ENCODE assay signal across 30 cellular contexts in the genomic region with DNA sequence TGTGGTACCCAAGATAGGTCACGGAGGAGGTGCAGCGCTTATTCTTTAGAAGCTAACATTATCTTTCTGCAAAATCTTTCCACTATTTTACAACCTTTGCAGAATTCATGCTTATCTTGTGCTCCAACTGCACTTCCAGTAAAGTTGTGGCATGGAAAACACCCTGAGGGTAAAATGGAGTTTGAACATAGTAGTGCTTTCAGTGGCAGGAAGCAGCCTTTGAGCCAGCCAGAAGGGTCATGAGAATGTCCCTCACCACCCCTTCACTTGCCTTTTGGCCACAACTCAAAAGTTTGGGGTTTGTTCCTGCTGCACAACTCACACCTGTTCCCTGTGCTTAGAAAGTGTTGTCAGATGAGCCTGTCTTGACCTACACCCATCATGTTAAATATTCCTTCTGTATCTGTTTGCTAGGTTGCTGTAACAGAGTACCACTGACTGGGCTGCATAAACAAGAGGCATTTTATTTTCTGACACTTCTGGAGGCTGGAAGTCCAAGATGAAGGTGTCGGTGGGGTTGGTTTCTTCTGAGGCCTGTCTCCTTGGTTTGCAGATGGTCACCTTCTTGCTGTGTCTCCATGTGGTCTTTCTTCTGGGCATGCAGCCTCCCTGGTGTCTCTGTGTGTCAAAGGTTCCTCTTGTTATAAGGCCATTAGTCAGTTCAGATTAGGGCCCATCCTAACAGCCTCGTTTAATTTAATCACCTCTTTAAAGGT.
DNase-seq lines count a peak whose midpoint lies in the region; ATAC-seq and TF ChIP-seq lines count a peak whose summit lies in the region.
"Had no signal": no experiment of that assay in that cellular context is flagged by ENCODE, and none has a peak within 500 bp of the region (broad histone marks: within the 10 kb centered on the region; RNA-seq: fewer than 3 reads in every experiment).

No MANE protein-coding gene starts in this region.

- no peaks in the 10 kb centered on the region; the same call in 1 of the 2 replicates for H3K9me3 Mint-ChIP-seq in WTC11
- no peaks in the 10 kb centered on the region for H3K9me3 Mint-ChIP-seq in activated naive CD4-positive, alpha-beta T cell treated with anti-CD3 and anti-CD28 coated beads for 36 hours
- H3K9me3 Mint-ChIP-seq: CD8-positive, alpha-beta memory T cell; GM23338 had no signal

- intact Hi-C loops in left ventricle myocardium superior (cut with micrococcal nuclease): no loop called here
- intact Hi-C loops in heart right ventricle (cut with DNase I): no loop called here
- intact Hi-C loops in activated naive CD4-positive, alpha-beta T cell treated with anti-CD3 and anti-CD28 coated beads for 36 hours (cut with micrococcal nuclease): no loop called here

- H3K4me1 Mint-ChIP-seq in WTC11: peaks cover 2% of the 10 kb centered on the region; the same call in 1 of the 2 replicates
- no peaks in the 10 kb centered on the region for H3K4me1 Mint-ChIP-seq in activated naive CD4-positive, alpha-beta T cell treated with anti-CD3 and anti-CD28 coated beads for 36 hours (ENCODE audit: low read depth)
- H3K4me1 Mint-ChIP-seq: CD8-positive, alpha-beta memory T cell had no signal

- H3K9me3 ChIP-seq in heart right ventricle: peaks cover 0 to 6% (median 0%) of the 10 kb centered on the region in 11 donors
- H3K9me3 ChIP-seq: BE2C, HAP-1 had no signal

- H3K27me3 ChIP-seq in heart right ventricle: no peaks in the 10 kb centered on the region
- H3K27me3 ChIP-seq: BE2C had no signal

- no peaks in the 10 kb centered on the region for H3K27me3 Mint-ChIP-seq in WTC11 (ENCODE audit: low read depth)
- H3K27me3 Mint-ChIP-seq in activated naive CD4-positive, alpha-beta T cell treated with anti-CD3 and anti-CD28 coated beads for 36 hours (ENCODE audit: low read depth): no peaks in the 10 kb centered on the region
- H3K27me3 Mint-ChIP-seq: CD8-positive, alpha-beta memory T cell had no signal

- no peak overlapping the region for H3K27ac ChIP-seq in heart right ventricle
- H3K27ac ChIP-seq: RWPE1 had no signal

- peaks cover 0 to 31% (median 9%) of the 10 kb centered on the region in 9 donors for H3K36me3 ChIP-seq in heart right ventricle
- H3K36me3 ChIP-seq: BE2C, HAP-1 had no signal

- peak; percentile 1 for DNase-seq in left ventricle myocardium superior
- no peak for DNase-seq in heart right ventricle
- peak; percentile 89 for DNase-seq in RPMI7951 (ENCODE audit: low read depth)
- no peak for DNase-seq in WTC11 (ENCODE audit: low spot score)
- DNase-seq in effector CD8-positive, alpha-beta T cell (lab: John Stamatoyannopoulos, UW): no peak
- no peak for DNase-seq in NCI-H1930 (lab: John Stamatoyannopoulos, UW)
- DNase-seq in activated naive CD4-positive, alpha-beta T cell treated with anti-CD3 and anti-CD28 coated beads for 36 hours: no peak
- DNase-seq: 8988T; ACHN; BE2C; Calu3; CD8-positive, alpha-beta memory T cell; DMS153; DND-41; IMR-90; KG1; NCI-H1048; NCI-H1417 treated with DMSO at 0.1 percent for 48 hours; NCI-H1694 treated with DMSO at 0.1 percent for 48 hours; NCI-H2081 treated with DMSO at 0.1 percent for 48 hours; NCI-H2171; NCI-H226; NCI-H510A; NCI-H69; SHP77 treated with DMSO at 0.1 percent for 48 hours had no signal

- H3K36me3 Mint-ChIP-seq in WTC11: peaks cover 4% of the 10 kb centered on the region
- no peaks in the 10 kb centered on the region for H3K36me3 Mint-ChIP-seq in activated naive CD4-positive, alpha-beta T cell treated with anti-CD3 and anti-CD28 coated beads for 36 hours (ENCODE audit: low read depth)

- no peak overlapping the region for H3K4me3 Mint-ChIP-seq in WTC11
- no peak overlapping the region for H3K4me3 Mint-ChIP-seq in activated naive CD4-positive, alpha-beta T cell treated with anti-CD3 and anti-CD28 coated beads for 36 hours
- H3K4me3 Mint-ChIP-seq: CD14-positive monocyte; CD8-positive, alpha-beta memory T cell; GM23338 had no signal

- ATAC-seq in left ventricle myocardium superior: no peak
- ATAC-seq in heart right ventricle: no peak
- ATAC-seq in WTC11: no peak
- no peak for ATAC-seq in HG02870 (IDR thresholded peaks at IDR 0.05; ENCODE audit: unreplicated experiment)
- ATAC-seq: GM23338 had no signal

- POLR2A ChIA-PET in WTC11 (lab: Charles Lee): interaction anchor here (0.6 kb wide), 1 partner anchor 217 kb away, joined by 4 read pairs; no protein-coding TSS in a partner anchor

- 0 out of 2 replicates have a peak overlapping the region, but pooled peaks have one; percentile 20 for H3K27ac Mint-ChIP-seq in WTC11
- no peak overlapping the region for H3K27ac Mint-ChIP-seq in activated naive CD4-positive, alpha-beta T cell treated with anti-CD3 and anti-CD28 coated beads for 36 hours
- H3K27ac Mint-ChIP-seq: GM23338 had no signal

- peaks cover 0 to 50% (median 29%) of the 10 kb centered on the region in 9 donors for H3K4me1 ChIP-seq in heart right ventricle
- H3K4me1 ChIP-seq: HAP-1 had no signal

- no peak overlapping the region for H3K4me3 ChIP-seq in heart right ventricle
- H3K4me3 ChIP-seq: GM23338, HAP-1 had no signal

- no peak for TF ChIP-seq CTCF in heart right ventricle (IDR thresholded peaks at IDR 0.05)
- TF ChIP-seq CTCF in WTC11 (IDR thresholded peaks at IDR 0.05): no peak

- WGBS in heart right ventricle, 2 donors: 89% methylated on average over 4 of the region's 4 CpGs

- CTCF ChIA-PET in WTC11 (lab: Charles Lee): no interaction called here
- CTCF ChIA-PET in activated naive CD4-positive, alpha-beta T cell treated with anti-CD3 and anti-CD28 coated beads for 36 hours (lab: Charles Lee): no interaction called here

TF ChIP-seq in WTC11, 78 proteins besides CTCF, POLR2A, EP300 and RAD21:
- TF ChIP-seq NFYB (CRISPR knock-in tag; conservative IDR thresholded peaks at IDR 0.05; ENCODE audit: low read depth): no peak
- TF ChIP-seq, protein P1, sequence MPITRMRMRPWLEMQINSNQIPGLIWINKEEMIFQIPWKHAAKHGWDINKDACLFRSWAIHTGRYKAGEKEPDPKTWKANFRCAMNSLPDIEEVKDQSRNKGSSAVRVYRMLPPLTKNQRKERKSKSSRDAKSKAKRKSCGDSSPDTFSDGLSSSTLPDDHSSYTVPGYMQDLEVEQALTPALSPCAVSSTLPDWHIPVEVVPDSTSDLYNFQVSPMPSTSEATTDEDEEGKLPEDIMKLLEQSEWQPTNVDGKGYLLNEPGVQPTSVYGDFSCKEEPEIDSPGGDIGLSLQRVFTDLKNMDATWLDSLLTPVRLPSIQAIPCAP (CRISPR knock-in tag; IDR thresholded peaks at IDR 0.05): no peak
- no peak for TF ChIP-seq NR2C2 (CRISPR knock-in tag; IDR thresholded peaks at IDR 0.05)
- TF ChIP-seq NFATC4 (CRISPR knock-in tag; IDR thresholded peaks at IDR 0.05): no peak
- TF ChIP-seq, protein P2, sequence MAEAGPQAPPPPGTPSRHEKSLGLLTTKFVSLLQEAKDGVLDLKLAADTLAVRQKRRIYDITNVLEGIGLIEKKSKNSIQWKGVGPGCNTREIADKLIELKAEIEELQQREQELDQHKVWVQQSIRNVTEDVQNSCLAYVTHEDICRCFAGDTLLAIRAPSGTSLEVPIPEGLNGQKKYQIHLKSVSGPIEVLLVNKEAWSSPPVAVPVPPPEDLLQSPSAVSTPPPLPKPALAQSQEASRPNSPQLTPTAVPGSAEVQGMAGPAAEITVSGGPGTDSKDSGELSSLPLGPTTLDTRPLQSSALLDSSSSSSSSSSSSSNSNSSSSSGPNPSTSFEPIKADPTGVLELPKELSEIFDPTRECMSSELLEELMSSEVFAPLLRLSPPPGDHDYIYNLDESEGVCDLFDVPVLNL (CRISPR knock-in tag; IDR thresholded peaks at IDR 0.05; ENCODE audit: borderline replicate concordance, low read depth): no peak
TF ChIP-seq in WTC11: peak in this region for 0.

Comparison
In these comparisons a context has a peak if more than half of its experiments do, and no peak if none do; other contexts are left out.
1. DNase-seq: peak in left ventricle myocardium superior (single experiment) and RPMI7951 (single experiment); none in heart right ventricle (0 of 2), WTC11 (single experiment), effector CD8-positive, alpha-beta T cell (single experiment), NCI-H1930 (0 of 2) and activated naive CD4-positive, alpha-beta T cell treated with anti-CD3 and anti-CD28 coated beads for 36 hours (single experiment).